ENCODE assay signal across 16 cellular contexts in the genomic region with DNA sequence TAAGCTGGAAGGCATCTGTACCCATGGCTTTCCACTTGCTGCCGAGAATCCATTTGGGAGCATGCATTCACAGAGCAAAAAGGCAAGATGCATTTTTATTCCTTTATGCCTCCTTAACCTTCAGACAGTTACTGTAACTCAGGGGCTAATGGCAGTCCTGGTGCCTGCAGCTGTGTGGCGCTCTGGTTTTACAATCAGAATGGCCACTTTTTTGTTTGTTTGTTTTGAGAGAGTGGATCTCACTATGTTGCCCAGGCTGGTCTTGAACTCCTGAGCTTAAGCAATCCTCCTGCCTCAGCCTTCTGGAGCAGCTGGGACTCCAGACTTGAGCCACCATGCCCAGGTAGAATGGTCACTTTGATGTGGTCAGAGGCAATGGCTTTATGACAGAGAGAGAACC.
DNase-seq lines count a peak whose midpoint lies in the region; ATAC-seq, FAIRE-seq and TF ChIP-seq lines count a peak whose summit lies in the region.
"Had no signal": no experiment of that assay in that cellular context is flagged by ENCODE, and none has a peak within 500 bp of the region (broad histone marks: within the 10 kb centered on the region; RNA-seq: fewer than 3 reads in every experiment).

No MANE protein-coding gene starts in this region.

- H3K9me3 ChIP-seq in SJCRH30 (replicated peaks): no peaks in the 10 kb centered on the region

- H3K4me3 ChIP-seq in LNCaP clone FGC (ENCODE audit: low read depth, low read length) (no peak overlapping the region), bronchial epithelial cell (ENCODE audit: low read depth, low read length) (no peak overlapping the region), SJCRH30 (no peak overlapping the region)

- DNase-seq in NCI-H345 (lab: John Stamatoyannopoulos, UW) (peak; percentile 30), NCI-H345 treated with DMSO at 0.1 percent for 48 hours (lab: John Stamatoyannopoulos, UW; ENCODE audit: unreplicated experiment) (no peak), LNCaP clone FGC (ENCODE audit: low read depth) (no peak), bronchial epithelial cell (ENCODE audit: low read depth) (no peak), progenitor cell of endocrine pancreas (ENCODE audit: low spot score, unreplicated experiment) (no peak), NOMO-1 (lab: John Stamatoyannopoulos, UW; ENCODE audit: unreplicated experiment in 2 of 2) (no peak), SJCRH30 (no peak)
- DNase-seq: activated CD4-positive, alpha-beta T cell treated with anti-CD3 and anti-CD28 coated beads for 48 hours; activated naive CD4-positive, alpha-beta T cell treated with anti-CD3 and anti-CD28 coated beads for 36 hours; GF-D8; NCI-H1694 treated with DMSO at 0.1 percent for 48 hours; NCI-H748 treated with DMSO at 0.1 percent for 48 hours; stimulated activated naive CD8-positive, alpha-beta T cell treated with anti-CD3 and anti-CD28 coated beads, Interleukin-15, amount 100 ng/mL, for 72 hours had no signal

- no peaks in the 10 kb centered on the region for H3K27me3 Mint-ChIP-seq in progenitor cell of endocrine pancreas

- H3K27ac ChIP-seq in SJCRH30: no peak overlapping the region

- H3K4me1 Mint-ChIP-seq in progenitor cell of endocrine pancreas (ENCODE audit: low read depth): peaks cover 46% of the 10 kb centered on the region
- H3K4me1 Mint-ChIP-seq: stimulated activated naive CD8-positive, alpha-beta T cell treated with anti-CD3 and anti-CD28 coated beads, Interleukin-15, amount 100 ng/mL, for 72 hours had no signal

- H3K27ac Mint-ChIP-seq in progenitor cell of endocrine pancreas: peak overlapping the region; percentile 14
- H3K27ac Mint-ChIP-seq: activated naive CD4-positive, alpha-beta T cell treated with anti-CD3 and anti-CD28 coated beads for 36 hours; stimulated activated naive CD8-positive, alpha-beta T cell treated with anti-CD3 and anti-CD28 coated beads, Interleukin-15, amount 100 ng/mL, for 72 hours; T-helper 2 cell treated with Interferon-gamma antibody and Interleukin-4, amounts not matched to agents 5 μg/mL and 100 μg/mL, for 36 hours had no signal

- H3K9me3 Mint-ChIP-seq in progenitor cell of endocrine pancreas (ENCODE audit: low read depth): no peaks in the 10 kb centered on the region
- H3K9me3 Mint-ChIP-seq: activated naive CD4-positive, alpha-beta T cell treated with anti-CD3 and anti-CD28 coated beads for 36 hours; stimulated activated naive CD8-positive, alpha-beta T cell treated with anti-CD3 and anti-CD28 coated beads, Interleukin-15, amount 100 ng/mL, for 72 hours; T-helper 2 cell treated with Interferon-gamma antibody and Interleukin-4, amounts not matched to agents 5 μg/mL and 100 μg/mL, for 36 hours had no signal

- no peaks in the 10 kb centered on the region for H3K36me3 ChIP-seq in bronchial epithelial cell (ENCODE audit: control insufficient read depth, insufficient read depth, low read length)
- no peaks in the 10 kb centered on the region for H3K36me3 ChIP-seq in SJCRH30

- H3K4me1 ChIP-seq in SJCRH30: peaks cover 11% of the 10 kb centered on the region

- no peak for FAIRE-seq in bronchial epithelial cell (lab: Jason Lieb, UNC)
- FAIRE-seq: GM18507 had no signal

- H3K36me3 Mint-ChIP-seq in progenitor cell of endocrine pancreas (ENCODE audit: insufficient read depth): no peaks in the 10 kb centered on the region

- H3K4me3 Mint-ChIP-seq in progenitor cell of endocrine pancreas (ENCODE audit: low read depth): no peak overlapping the region
- H3K4me3 Mint-ChIP-seq: activated naive CD4-positive, alpha-beta T cell treated with anti-CD3 and anti-CD28 coated beads for 36 hours; stimulated activated naive CD8-positive, alpha-beta T cell treated with anti-CD3 and anti-CD28 coated beads, Interleukin-15, amount 100 ng/mL, for 72 hours; T-helper 2 cell treated with Interferon-gamma antibody and Interleukin-4, amounts not matched to agents 5 μg/mL and 100 μg/mL, for 36 hours had no signal

- TF ChIP-seq CTCF in LNCaP clone FGC (IDR thresholded peaks at IDR 0.05; ENCODE audit: control insufficient read depth, extremely low read depth, insufficient read depth): 0 out of 2 replicates have a peak, but pooled peaks have one; percentile 29
- peak; percentile 12 for TF ChIP-seq CTCF in bronchial epithelial cell (IDR thresholded peaks at IDR 0.05; ENCODE audit: insufficient read depth, low read length, severe bottlenecking)
- no peak for TF ChIP-seq CTCF in progenitor cell of endocrine pancreas (IDR thresholded peaks at IDR 0.05; ENCODE audit: unreplicated experiment)

- no peaks in the 10 kb centered on the region for H3K27me3 ChIP-seq in bronchial epithelial cell (ENCODE audit: control insufficient read depth, insufficient read depth, low read length)
- no peaks in the 10 kb centered on the region for H3K27me3 ChIP-seq in SJCRH30

- no peak for ATAC-seq in GM19467 (IDR thresholded peaks at IDR 0.05; ENCODE audit: unreplicated experiment)
- ATAC-seq: stimulated activated naive CD8-positive, alpha-beta T cell treated with anti-CD3 and anti-CD28 coated beads, Interleukin-15, amount 100 ng/mL, for 72 hours had no signal
